ENCODE assay signal across 8 cellular contexts in the genomic region with DNA sequence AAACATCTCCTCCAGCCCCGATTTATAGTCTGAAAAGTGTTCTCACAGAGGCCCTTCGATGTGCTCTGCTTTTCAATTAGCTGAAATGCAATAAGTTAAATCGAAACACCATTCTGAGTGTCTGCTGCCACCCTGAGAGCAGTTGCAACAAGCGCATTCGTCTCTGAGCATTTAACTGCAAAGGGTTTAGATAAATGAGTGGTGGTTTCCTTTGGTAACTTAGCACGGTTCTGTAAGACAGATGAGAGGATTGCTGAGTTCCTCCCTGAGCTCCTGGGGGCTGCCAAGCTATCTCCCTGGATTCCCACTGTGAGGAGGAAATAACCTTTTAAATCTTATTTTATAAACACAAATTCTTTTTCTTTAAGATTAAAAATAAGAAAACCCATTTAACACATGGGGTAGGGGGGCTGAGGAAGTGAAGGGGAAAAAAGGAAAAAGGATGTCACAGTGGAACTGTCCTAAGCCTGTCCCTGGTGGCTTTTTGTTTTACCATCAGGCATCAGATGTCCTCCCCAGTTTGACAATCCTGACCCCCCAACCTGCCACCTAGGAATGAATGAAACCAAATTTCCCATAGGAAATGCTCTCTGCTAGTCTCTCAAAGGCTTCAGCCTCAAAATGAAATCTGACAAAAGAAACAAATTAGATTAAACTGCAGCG. TPM values are rescaled to one million over a fixed set of nuclear protein-coding genes. Genes with fewer than 3 reads are reported as not detected.
DNase-seq lines count a peak whose midpoint lies in the region; ATAC-seq, FAIRE-seq and TF ChIP-seq lines count a peak whose summit lies in the region.

No MANE protein-coding gene starts in this region.

- peaks cover 11% of the 10 kb centered on the region for H3K4me1 ChIP-seq in HepG2 (ENCODE audit: insufficient read depth, low read length)

- H3K4me3 Mint-ChIP-seq in T-cell = no peak overlapping the region

- peak overlapping the region; percentile 39 for H3K4me3 ChIP-seq in coronary artery
- H3K4me3 ChIP-seq in HepG2 (replicated peaks in 1 of 3; ENCODE audit: insufficient read depth in 1 of 3, low read depth in 2 of 3, low read length in 3 of 3) = peak overlapping the region in 2 of 3 experiments; percentile 6 to 19; a peak in 2 of 6 replicates

- H3K9me3 Mint-ChIP-seq in T-cell = no peaks in the 10 kb centered on the region

- CTCF ChIA-PET in T-cell (lab: Charles Lee) (interaction anchor here (0.6 to 1.5 kb wide), 15 partner anchors 120 to 778 kb away, joined by 3 to 9 read pairs (median 3); partner anchors contain the start of genes FASTKD2 (in 1 of the 2) and MDH1B (in 1 of the 2)), HepG2 (lab: Yijun Ruan, JAX; ENCODE audit: low intra/inter-chr PET ratio, low total read pairs) (interaction anchor here (1.1 to 2.4 kb wide), 3 partner anchors 673 to 780 kb away, joined by 4 to 22 read pairs (median 5); no protein-coding TSS in a partner anchor)

- ATAC-seq in GM21619 (IDR thresholded peaks at IDR 0.05; ENCODE audit: unreplicated experiment) (peak; percentile 64), T-cell (replicated peaks in 1 of 4) (peak; percentile 59 to 89 (median 64)), HepG2 (peak; percentile 73)

- DNase-seq in Caki2 (ENCODE audit: low read depth) = peak; percentile 41
- peak; percentile 75 to 92 (median 76) for DNase-seq in NCI-H1417 (lab: John Stamatoyannopoulos, UW)
- peak in 30 of 34 experiments; percentile 3 to 52 (median 27) for DNase-seq in T-cell
- DNase-seq in coronary artery (ENCODE audit: low spot score) = no peak
- peak; percentile 30 for DNase-seq in HepG2 (ENCODE audit: low spot score)
- peak; percentile 14 for DNase-seq in stimulated activated CD8-positive, alpha-beta memory T cell treated with anti-CD3 and anti-CD28 coated beads, Interleukin-4, amount 100 ng/mL, for 24 hours (ENCODE audit: low read depth)
- DNase-seq in urothelium cell line (ENCODE audit: low spot score) = no peak

- no peaks in the 10 kb centered on the region for H4K20me1 ChIP-seq in HepG2 (ENCODE audit: insufficient read depth, low read length)

- TF ChIP-seq EP300 in HepG2 (IDR thresholded peaks at IDR 0.05; ENCODE audit: low read depth in 2 of 2, low read length in 2 of 2) = no peak
- TF ChIP-seq EP300 in HepG2 (CRISPR knock-in tag; IDR thresholded peaks at IDR 0.05; ENCODE audit: borderline replicate concordance) = no peak

- H3K4me1 Mint-ChIP-seq in T-cell = peaks cover 13 to 18% (median 15%) of the 10 kb centered on the region in 3 donors

- peaks cover 0 to 3% of the 10 kb centered on the region in 2 donors for H3K27me3 Mint-ChIP-seq in T-cell

- H3K27ac Mint-ChIP-seq in T-cell = peak overlapping the region in 1 of 2 donors; percentile 29

- no peak for TF ChIP-seq POLR2A in HepG2 (IDR thresholded peaks at IDR 0.05; ENCODE audit: insufficient read depth in 1 of 2, low read depth in 2 of 2, low read length in 2 of 2)

- peak overlapping the region; percentile 67 for H3K4me2 ChIP-seq in HepG2 (ENCODE audit: low read depth, low read length)

- POLR2A ChIA-PET in T-cell (lab: Charles Lee) = interaction anchor here in 1 of 2 donors (0.5 kb wide), 1 partner anchor 13 kb away, joined by 3 read pairs; no protein-coding TSS in a partner anchor
- POLR2A ChIA-PET in HepG2 (lab: Yijun Ruan, JAX) = no interaction called here

- WGBS in HepG2 (ENCODE audit: low lambda C conversion rate) = 13% methylated on average over 7 of the region's 7 CpGs

- TF ChIP-seq CTCF in coronary artery (IDR thresholded peaks at IDR 0.05) (peak; percentile 26), HepG2 (CRISPR knock-in tag; IDR thresholded peaks at IDR 0.05) (peak; percentile 58)

- TF ChIP-seq RAD21 in HepG2 (CRISPR knock-in tag; IDR thresholded peaks at IDR 0.05) = no peak

- intact Hi-C loops in HepG2 (cut with micrococcal nuclease; ENCODE audit: unreplicated experiment) = loop anchor here (2.0 to 10.0 kb wide), 2 partner anchors 309 to 485 kb away; partner anchors contain the start of gene KLF7

- no peak overlapping the region for H3K27ac ChIP-seq in coronary artery
- no peak overlapping the region for H3K27ac ChIP-seq in HepG2 (ENCODE audit: extremely low read length, insufficient read depth, low read length)

- peak overlapping the region; percentile 7 for H2AFZ ChIP-seq in HepG2 (ENCODE audit: low read length)

- H3K9me3 ChIP-seq in HepG2 (ENCODE audit: low read length) = no peaks in the 10 kb centered on the region

- H3K9ac ChIP-seq in HepG2 (ENCODE audit: insufficient read depth, low read depth, low read length) = no peak overlapping the region

- in situ Hi-C loops in Caki2 (cut with HindIII; ENCODE audit: low pct_unique_long_range_greater_than_20kb, low sequenced_read_pairs) (no loop called here), HepG2 (cut with HindIII; ENCODE audit: extremely low pct_ligation_motif_present, low pct_unique_long_range_greater_than_20kb) (loop anchor here (5.0 kb wide), 3 partner anchors 491 to 781 kb away; no protein-coding TSS in a partner anchor)

- no peaks in the 10 kb centered on the region for H3K36me3 Mint-ChIP-seq in T-cell

- H3K27me3 ChIP-seq in HepG2 (ENCODE audit: control insufficient read depth in 1 of 2, insufficient read depth in 2 of 2, low read length in 2 of 2) = no peaks in the 10 kb centered on the region

- FAIRE-seq in HepG2 (lab: Jason Lieb, UNC) (peak; percentile 64), urothelium cell line (lab: Jason Lieb, UNC) (no peak)

- BruUV-seq in HepG2 (replicated peaks; lab: Mats Ljungman, UMichigan) = no TSS peak

- no peaks in the 10 kb centered on the region for H3K36me3 ChIP-seq in HepG2 (replicated peaks in 1 of 2; ENCODE audit: control insufficient read depth in 1 of 2, insufficient read depth in 2 of 2, low read length in 2 of 2)

- H3K79me2 ChIP-seq in HepG2 (ENCODE audit: insufficient read depth, low read length) = no peaks in the 10 kb centered on the region

TF ChIP-seq in HepG2, 621 proteins besides CTCF, POLR2A, EP300 and RAD21 (continues in another document):
- TF ChIP-seq SP4 (CRISPR knock-in tag; IDR thresholded peaks at IDR 0.05) (no peak), MAFK (conservative IDR thresholded peaks at IDR 0.05 in 1 of 2, IDR thresholded peaks at IDR 0.05 in 1 of 2; ENCODE audit: low read length in 2 of 2) (no peak), STAG1 (CRISPR knock-in tag; IDR thresholded peaks at IDR 0.05) (peak; percentile 60), ZNF790 (CRISPR knock-in tag; IDR thresholded peaks at IDR 0.05; ENCODE audit: borderline replicate concordance) (no peak)
- TF ChIP-seq, protein P1, sequence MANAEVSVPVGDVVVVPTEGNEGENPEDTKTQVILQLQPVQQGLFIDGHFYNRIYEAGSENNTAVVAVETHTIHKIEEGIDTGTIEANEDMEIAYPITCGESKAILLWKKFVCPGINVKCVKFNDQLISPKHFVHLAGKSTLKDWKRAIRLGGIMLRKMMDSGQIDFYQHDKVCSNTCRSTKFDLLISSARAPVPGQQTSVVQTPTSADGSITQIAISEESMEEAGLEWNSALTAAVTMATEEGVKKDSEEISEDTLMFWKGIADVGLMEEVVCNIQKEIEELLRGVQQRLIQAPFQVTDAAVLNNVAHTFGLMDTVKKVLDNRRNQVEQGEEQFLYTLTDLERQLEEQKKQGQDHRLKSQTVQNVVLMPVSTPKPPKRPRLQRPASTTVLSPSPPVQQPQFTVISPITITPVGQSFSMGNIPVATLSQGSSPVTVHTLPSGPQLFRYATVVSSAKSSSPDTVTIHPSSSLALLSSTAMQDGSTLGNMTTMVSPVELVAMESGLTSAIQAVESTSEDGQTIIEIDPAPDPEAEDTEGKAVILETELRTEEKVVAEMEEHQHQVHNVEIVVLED (CRISPR knock-in tag; IDR thresholded peaks at IDR 0.05; ENCODE audit: borderline replicate concordance) = no peak

RNA-seq across cellular contexts. Expression of gene CREB1, which starts 56.4 kb away (rescaled TPM):
- 8.5 and 31.0 TPM in 2 replicates for total RNA-seq in Caki2 (2014; rRNA removed; shearing (Covaris generic); ENCODE audit: low replicate concordance)
- total RNA-seq in T-cell (100 to 1,000 TPM in 3 of 5 donors, 10 to 100 TPM in 2; 94.0 to 118 (median 100) TPM), HepG2 (2016; rRNA removed; fragmentation: Illumina TruSeq; extraction: Trizol) (51.9 and 79.5 TPM in 2 replicates)
- total RNA-seq in HepG2 (2016; cell fraction: cytosol; rRNA removed; fragmentation: Illumina TruSeq; extraction: Trizol; ENCODE audit: low read depth) = 30.8 and 35.3 TPM in 2 replicates
- 53.4 and 76.4 TPM in 2 replicates for total RNA-seq in HepG2 (2016; cell fraction: insoluble cytoplasmic fraction; rRNA removed; fragmentation: Illumina TruSeq; extraction: Trizol)
- total RNA-seq in HepG2 (2016; cell fraction: membrane; rRNA removed; fragmentation: Illumina TruSeq; extraction: Trizol) = 35.2 and 40.3 TPM in 2 replicates
- total RNA-seq in HepG2 (2016; cell fraction: nucleus; rRNA removed; fragmentation: Illumina TruSeq; extraction: Trizol) = 48.0 and 50.4 TPM in 2 replicates
- polyA plus RNA-seq in HepG2 (2011; rRNA removed) = 49.3 and 51.8 TPM in 2 replicates
- polyA plus RNA-seq in HepG2 (2011; cell fraction: cytosol; rRNA removed) = 29.0 and 29.6 TPM in 2 replicates
- 38.1 and 40.9 TPM in 2 replicates for polyA plus RNA-seq in HepG2 (2011; cell fraction: nucleus; rRNA removed)
- polyA plus RNA-seq in HepG2 (2012) = 24.6 and 28.3 TPM in 2 replicates
- polyA plus RNA-seq in HepG2 (2016; cell fraction: cytosol; fragmentation: Illumina TruSeq; extraction: Trizol; ENCODE audit: low read depth) = 7.6 and 8.2 TPM in 2 replicates
- polyA plus RNA-seq in HepG2 (2016; cell fraction: insoluble cytoplasmic fraction; fragmentation: Illumina TruSeq; extraction: Trizol; ENCODE audit: low read depth) = 40.9 and 45.2 TPM in 2 replicates
- 14.6 and 15.8 TPM in 2 replicates for polyA plus RNA-seq in HepG2 (2016; cell fraction: membrane; fragmentation: Illumina TruSeq; extraction: Trizol; ENCODE audit: low read depth)
- 24.2 and 42.3 TPM in 2 replicates for polyA plus RNA-seq in HepG2 (2016; cell fraction: nucleus; fragmentation: Illumina TruSeq; extraction: Trizol; ENCODE audit: insufficient read depth, low read depth)
- 92.6 and 106 TPM in 2 replicates for polyA minus RNA-seq in HepG2 (2011; rRNA and poly(A)+ RNA removed; ENCODE audit: low replicate concordance)
- polyA minus RNA-seq in HepG2 (2011; cell fraction: cytosol; rRNA and poly(A)+ RNA removed) = 36.9 and 38.6 TPM in 2 replicates
- polyA minus RNA-seq in HepG2 (2011; cell fraction: nucleus; rRNA and poly(A)+ RNA removed) = 76.7 and 91.5 TPM in 2 replicates

Comparison
In these comparisons a context has a peak if more than half of its experiments do, and no peak if none do; other contexts are left out.
1. DNase-seq: peak in Caki2 (single experiment), NCI-H1417 (3 of 3), T-cell (30 of 34), HepG2 (single experiment) and stimulated activated CD8-positive, alpha-beta memory T cell treated with anti-CD3 and anti-CD28 coated beads, Interleukin-4, amount 100 ng/mL, for 24 hours (single experiment); none in coronary artery (single experiment) and urothelium cell line (single experiment).
2. Peak in every context shown above with its lines, with median percentiles within 50 percentile points of each other: ATAC-seq.